8 cellular contexts compared by ENCODE assay signal in the genomic region with DNA sequence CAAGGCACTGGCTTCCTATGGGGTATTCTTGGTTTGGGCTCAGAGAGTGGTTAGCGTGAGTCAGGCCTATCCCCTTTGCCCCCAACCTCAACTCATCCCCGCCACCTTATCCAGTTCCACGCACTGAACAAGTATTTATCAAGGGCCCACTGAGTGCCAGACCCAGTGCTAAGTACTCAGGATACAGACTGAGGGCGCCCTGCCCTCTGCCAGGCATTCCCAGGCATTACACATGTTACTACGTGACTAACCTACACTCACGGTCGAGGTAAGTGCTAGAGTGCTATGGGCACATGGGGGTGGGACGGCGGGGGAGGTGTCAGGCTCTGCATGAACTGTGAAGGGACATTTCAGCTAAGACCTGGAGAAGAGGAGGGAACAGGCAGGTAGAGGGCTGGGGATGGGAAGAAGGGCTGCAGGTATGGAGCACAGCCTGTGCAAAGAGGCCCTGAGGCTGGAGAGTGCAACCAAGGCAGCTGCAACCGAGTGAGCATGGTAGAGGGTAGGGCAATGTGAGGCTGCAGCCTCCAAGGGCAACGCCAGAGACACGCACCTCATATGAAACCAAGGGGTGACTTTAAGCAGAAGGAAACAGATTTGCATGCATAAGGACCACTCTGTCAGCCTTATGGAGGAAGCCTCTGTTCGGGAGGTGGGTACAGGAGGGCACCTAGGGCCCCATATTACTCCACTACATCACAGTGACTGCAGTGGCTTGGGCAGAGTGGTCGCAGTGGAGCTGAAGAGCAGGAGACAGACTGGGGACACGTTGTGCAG. TPM values are rescaled to one million over a fixed set of nuclear protein-coding genes. Genes with fewer than 3 reads are reported as not detected.
DNase-seq lines count a peak whose midpoint lies in the region; ATAC-seq and TF ChIP-seq lines count a peak whose summit lies in the region.

No MANE protein-coding gene starts in this region.

- H3K9me3 Mint-ChIP-seq in activated naive CD4-positive, alpha-beta T cell treated with anti-CD3 and anti-CD28 coated beads, Interleukin-2, amount 50 U/mL, for 24 hours = no peaks in the 10 kb centered on the region
- H3K9me3 Mint-ChIP-seq in CD4-positive, alpha-beta memory T cell = no peaks in the 10 kb centered on the region

- peaks cover 6% of the 10 kb centered on the region for H3K36me3 Mint-ChIP-seq in activated naive CD4-positive, alpha-beta T cell treated with anti-CD3 and anti-CD28 coated beads, Interleukin-2, amount 50 U/mL, for 24 hours
- H3K36me3 Mint-ChIP-seq in CD4-positive, alpha-beta memory T cell = peaks cover 16 to 20% of the 10 kb centered on the region in 2 donors

- TF ChIP-seq POLR2A in breast epithelium (IDR thresholded peaks at IDR 0.05) = no peak

- no peak overlapping the region for H3K27ac ChIP-seq in breast epithelium
- no peak overlapping the region for H3K27ac ChIP-seq in CD4-positive, alpha-beta memory T cell (ENCODE audit: low read depth, low read length)

- H3K27me3 ChIP-seq in breast epithelium = no peaks in the 10 kb centered on the region
- no peaks in the 10 kb centered on the region for H3K27me3 ChIP-seq in CD4-positive, alpha-beta memory T cell (ENCODE audit: insufficient read depth, low read length)

- ATAC-seq in HG02588 (IDR thresholded peaks at IDR 0.05; ENCODE audit: unreplicated experiment) = no peak

- H3K27ac Mint-ChIP-seq in activated naive CD4-positive, alpha-beta T cell treated with anti-CD3 and anti-CD28 coated beads, Interleukin-2, amount 50 U/mL, for 24 hours = peak overlapping the region; percentile 81
- H3K27ac Mint-ChIP-seq in CD4-positive, alpha-beta memory T cell = peak overlapping the region in 2 of 7 donors; percentile 42 to 46

- intact Hi-C loops in breast epithelium (cut with DNase I; ENCODE audit: low total_unique reads) = no loop called here
- intact Hi-C loops in CD4-positive, alpha-beta memory T cell (cut with micrococcal nuclease) = no loop called here

- no peaks in the 10 kb centered on the region for H3K4me1 ChIP-seq in breast epithelium
- H3K4me1 ChIP-seq in CD4-positive, alpha-beta memory T cell (ENCODE audit: insufficient read depth, low read length) = no peaks in the 10 kb centered on the region

- no peak overlapping the region for H3K4me3 ChIP-seq in breast epithelium
- H3K4me3 ChIP-seq in CD4-positive, alpha-beta memory T cell (ENCODE audit: low read length in 2 of 2) = no peak overlapping the region

- DNase-seq in activated naive CD4-positive, alpha-beta T cell treated with Interleukin-2 at 50 U/mL for 16 hours = no peak
- DNase-seq in breast epithelium (ENCODE audit: low spot score in 2 of 2) (no peak), renal cortical epithelial cell (ENCODE audit: low read depth) (peak; percentile 33), middle frontal gyrus (ENCODE audit: extremely low spot score, low spot score) (no peak)
- no peak for DNase-seq in CD4-positive, alpha-beta memory T cell

- peak; percentile 42 for TF ChIP-seq CTCF in LNCAP (IDR thresholded peaks at IDR 0.05)
- peak in 2 of 3 donors; percentile 32 to 36 for TF ChIP-seq CTCF in breast epithelium (IDR thresholded peaks at IDR 0.05)

- no peak overlapping the region for H3K4me3 Mint-ChIP-seq in activated naive CD4-positive, alpha-beta T cell treated with anti-CD3 and anti-CD28 coated beads, Interleukin-2, amount 50 U/mL, for 24 hours
- peak overlapping the region in 2 of 8 donors; percentile 45 to 55 for H3K4me3 Mint-ChIP-seq in CD4-positive, alpha-beta memory T cell

- H3K4me1 Mint-ChIP-seq in activated naive CD4-positive, alpha-beta T cell treated with anti-CD3 and anti-CD28 coated beads, Interleukin-2, amount 50 U/mL, for 24 hours = no peaks in the 10 kb centered on the region
- peaks cover 0 to 4% (median 0%) of the 10 kb centered on the region in 4 donors for H3K4me1 Mint-ChIP-seq in CD4-positive, alpha-beta memory T cell

- H3K9me3 ChIP-seq in breast epithelium = no peaks in the 10 kb centered on the region
- no peaks in the 10 kb centered on the region for H3K9me3 ChIP-seq in CD4-positive, alpha-beta memory T cell (ENCODE audit: control insufficient read depth in 1 of 2, low read length in 2 of 2)

- POLR2A ChIA-PET in CD4-positive, alpha-beta memory T cell (lab: Charles Lee; ENCODE audit: partially characterized antibody) = interaction anchor here (1.3 kb wide), 1 partner anchor 22 kb away, joined by 5 read pairs; no protein-coding TSS in a partner anchor

- no peaks in the 10 kb centered on the region for H3K36me3 ChIP-seq in breast epithelium
- H3K36me3 ChIP-seq in CD4-positive, alpha-beta memory T cell (ENCODE audit: insufficient read depth, low read length) = no peaks in the 10 kb centered on the region

- H3K27me3 Mint-ChIP-seq in activated naive CD4-positive, alpha-beta T cell treated with anti-CD3 and anti-CD28 coated beads, Interleukin-2, amount 50 U/mL, for 24 hours = no peaks in the 10 kb centered on the region
- H3K27me3 Mint-ChIP-seq in CD4-positive, alpha-beta memory T cell = no peaks in the 10 kb centered on the region

- CTCF ChIA-PET in CD4-positive, alpha-beta memory T cell (lab: Charles Lee; ENCODE audit: partially characterized antibody) = interaction anchor here (1.3 to 1.4 kb wide), 2 partner anchors 16 to 495 kb away, joined by 3 to 4 read pairs; no protein-coding TSS in a partner anchor

RNA-seq across cellular contexts. Expression of gene DHRS12, which starts 22.5 kb away (rescaled TPM):
- total RNA-seq in breast epithelium = 10 to 100 TPM; 16.2 to 35.7 (median 16.4) TPM
- 7.3 and 8.0 TPM in 2 replicates for total RNA-seq in renal cortical epithelial cell
- 10 to 100 TPM; 23.6 to 24.3 TPM for total RNA-seq in CD4-positive, alpha-beta memory T cell
- polyA plus RNA-seq in CD4-positive, alpha-beta memory T cell = 10 to 100 TPM; 37.1 to 38.9 TPM
